28 cellular contexts compared by ENCODE assay signal in genomic region chr11:72233056-72233772, GRCh38. TPM values are rescaled to one million over a fixed set of nuclear protein-coding genes. Genes with fewer than 3 reads are reported as not detected.
A peak's percentile ranks its signal among the peaks of the same experiment; 100 is the strongest.
DNase-seq lines count a peak whose midpoint lies in the region; ATAC-seq and TF ChIP-seq lines count a peak whose summit lies in the region.
"Had no signal": no experiment of that assay in that cellular context is flagged by ENCODE, and none has a peak within 500 bp of the region (broad histone marks: within the 10 kb centered on the region; RNA-seq: fewer than 3 reads in every experiment).

No MANE protein-coding gene starts in this region.

- H3K4me3 ChIP-seq in lung (no peak overlapping the region), H7 (ENCODE audit: insufficient read depth, low read depth, low read length) (no peak overlapping the region)
- H3K4me3 ChIP-seq: A549, breast epithelium, left ventricle myocardium inferior, right lobe of liver, stomach had no signal

- H3K27me3 Mint-ChIP-seq in activated CD8-positive, alpha-beta memory T cell treated with anti-CD3 and anti-CD28 coated beads, Interleukin-2, amount 10 ng/mL, durations not matched to agents 7 days and 5 days = no peaks in the 10 kb centered on the region
- no peaks in the 10 kb centered on the region for H3K27me3 Mint-ChIP-seq in type B pancreatic cell
- H3K27me3 Mint-ChIP-seq: IgD-negative memory B cell had no signal

- DNase-seq in activated effector memory CD4-positive, alpha-beta T cell treated with anti-CD3 and anti-CD28 coated beads, Interleukin-2, amount 50 U/mL, for 16 hours = peak; percentile 54
- DNase-seq in activated effector memory CD4-positive, alpha-beta T cell treated with Interleukin-2 at 50 U/mL for 16 hours = no peak
- DNase-seq in activated CD8-positive, alpha-beta memory T cell treated with anti-CD3 and anti-CD28 coated beads, Interleukin-2, amount 10 ng/mL, durations not matched to agents 7 days and 5 days = peak; percentile 34
- DNase-seq in lung (ENCODE audit: low spot score) (peak; percentile 16), type B pancreatic cell (ENCODE audit: extremely low spot score, unreplicated experiment) (peak; percentile 39), GM10248 (ENCODE audit: extremely low spot score) (no peak), NCI-H526 (lab: John Stamatoyannopoulos, UW) (no peak), H7 (no peak)
- DNase-seq: activated CD4-positive, alpha-beta T cell treated with anti-CD3 and anti-CD28 coated beads, Interleukin-2, amount 50 U/mL, for 48 hours; activated naive CD4-positive, alpha-beta T cell; amygdala; effector memory CD4-positive, alpha-beta T cell; hypothalamus; left ventricle myocardium inferior; NCI-H1105; NCI-H1930; NCI-H748 treated with DMSO at 0.1 percent for 48 hours; nephron progenitor cell; stomach; trophoblast cell; WERI-Rb-1 had no signal

- POLR2A ChIA-PET in GM10248 (lab: Yijun Ruan, JAX) = interaction anchor here (1.0 kb wide), 1 partner anchor 9 kb away, joined by 3 read pairs; the partner anchor contains the start of gene INPPL1

- no peak for ATAC-seq in activated CD8-positive, alpha-beta memory T cell treated with anti-CD3 and anti-CD28 coated beads, Interleukin-2, amount 10 ng/mL, durations not matched to agents 7 days and 5 days
- ATAC-seq in lung (ENCODE audit: insufficient read depth, low FRiP score) = no peak
- ATAC-seq: A549, esophagus mucosa, right lobe of liver had no signal

- CTCF ChIA-PET in activated CD8-positive, alpha-beta memory T cell treated with anti-CD3 and anti-CD28 coated beads, Interleukin-2, amount 10 ng/mL, durations not matched to agents 7 days and 5 days (lab: Charles Lee) = no interaction called here
- CTCF ChIA-PET in GM10248 (lab: Yijun Ruan, JAX) = no interaction called here

- H3K9me3 Mint-ChIP-seq in activated CD8-positive, alpha-beta memory T cell treated with anti-CD3 and anti-CD28 coated beads, Interleukin-2, amount 10 ng/mL, durations not matched to agents 7 days and 5 days (ENCODE audit: low read depth) = no peaks in the 10 kb centered on the region
- no peaks in the 10 kb centered on the region for H3K9me3 Mint-ChIP-seq in type B pancreatic cell
- H3K9me3 Mint-ChIP-seq: IgD-negative memory B cell, nephron progenitor cell had no signal

- no peaks in the 10 kb centered on the region for H3K27me3 ChIP-seq in lung (ENCODE audit: control insufficient read depth, insufficient read depth)
- H3K27me3 ChIP-seq in H7 (ENCODE audit: control insufficient read depth, insufficient read depth, low read length) = no peaks in the 10 kb centered on the region
- H3K27me3 ChIP-seq: breast epithelium, right lobe of liver, stomach had no signal

- WGBS in lung, 2 donors = 94 to 95% methylated on average over 13 of the region's 13 CpGs

- no peak overlapping the region for H3K27ac ChIP-seq in lung (ENCODE audit: low read depth in 1 of 2, low read length in 1 of 2)
- H3K27ac ChIP-seq: A549, breast epithelium, left ventricle myocardium inferior, right lobe of liver, stomach, WERI-Rb-1 had no signal

- H3K36me3 ChIP-seq in lung (ENCODE audit: control insufficient read depth in 2 of 2, insufficient read depth in 2 of 2, low read length in 2 of 2) (peaks cover 0 to 87% of the 10 kb centered on the region in 2 donors), H7 (replicated peaks; ENCODE audit: control insufficient read depth, insufficient read depth, low read length) (peaks cover 50% of the 10 kb centered on the region)

- peaks cover 0 to 2% of the 10 kb centered on the region in 2 donors for H3K9me3 ChIP-seq in lung (ENCODE audit: control insufficient read depth in 2 of 2, insufficient read depth in 1 of 2, low read length in 1 of 2)
- H3K9me3 ChIP-seq: A549, breast epithelium, left ventricle myocardium inferior, right lobe of liver, stomach had no signal

- H3K4me1 ChIP-seq in lung (ENCODE audit: control insufficient read depth in 2 of 2, insufficient read depth in 2 of 2, low read length in 2 of 2) = peaks cover 0 to 6% of the 10 kb centered on the region in 2 donors
- H3K4me1 ChIP-seq: breast epithelium, right lobe of liver had no signal

- H3K27ac Mint-ChIP-seq in activated CD8-positive, alpha-beta memory T cell treated with anti-CD3 and anti-CD28 coated beads, Interleukin-2, amount 10 ng/mL, durations not matched to agents 7 days and 5 days = no peak overlapping the region
- H3K27ac Mint-ChIP-seq in type B pancreatic cell = no peak overlapping the region
- H3K27ac Mint-ChIP-seq: nephron progenitor cell had no signal

- no peak for TF ChIP-seq CTCF in lung (IDR thresholded peaks at IDR 0.05; ENCODE audit: control extremely low read depth, extremely low read depth)
- no peak for TF ChIP-seq CTCF in type B pancreatic cell (conservative IDR thresholded peaks at IDR 0.05)
- TF ChIP-seq CTCF in GM10248 (IDR thresholded peaks at IDR 0.05; ENCODE audit: control extremely low read depth, extremely low read depth, low read depth, missing control alignments) = no peak

- H3K36me3 Mint-ChIP-seq in activated CD8-positive, alpha-beta memory T cell treated with anti-CD3 and anti-CD28 coated beads, Interleukin-2, amount 10 ng/mL, durations not matched to agents 7 days and 5 days = peaks cover 24% of the 10 kb centered on the region
- peaks cover 32% of the 10 kb centered on the region for H3K36me3 Mint-ChIP-seq in type B pancreatic cell

- H3K4me3 Mint-ChIP-seq in activated CD8-positive, alpha-beta memory T cell treated with anti-CD3 and anti-CD28 coated beads, Interleukin-2, amount 10 ng/mL, durations not matched to agents 7 days and 5 days = no peak overlapping the region
- H3K4me3 Mint-ChIP-seq in type B pancreatic cell = no peak overlapping the region
- H3K4me3 Mint-ChIP-seq: IgD-negative memory B cell, nephron progenitor cell had no signal

- no peaks in the 10 kb centered on the region for H3K4me1 Mint-ChIP-seq in activated CD8-positive, alpha-beta memory T cell treated with anti-CD3 and anti-CD28 coated beads, Interleukin-2, amount 10 ng/mL, durations not matched to agents 7 days and 5 days
- H3K4me1 Mint-ChIP-seq in type B pancreatic cell (ENCODE audit: unreplicated experiment) = peaks cover 7% of the 10 kb centered on the region

RNA-seq across cellular contexts. Expression of gene INPPL1, which starts 8.6 kb away (rescaled TPM):
- total RNA-seq in activated CD8-positive, alpha-beta memory T cell treated with anti-CD3 and anti-CD28 coated beads, Interleukin-2, amount 10 ng/mL, durations not matched to agents 7 days and 5 days = 100 to 1,000 TPM; 152 to 157 TPM
- total RNA-seq in lung (100 to 1,000 TPM in 1 of 2 donors, 10 to 100 TPM in 1; 76.7 to 199 TPM), type B pancreatic cell (ENCODE audit: low replicate concordance) (179 and 231 TPM in 2 replicates)
- polyA plus RNA-seq in lung = 100 to 1,000 TPM in 1 of 2 donors, 10 to 100 TPM in 1; 66.3 to 107 TPM
- 98.6 and 109 TPM in 2 replicates for total RNA-seq in H7 (2014; rRNA removed; shearing (Covaris generic))

RNA-seq across cellular contexts. Expression of gene PHOX2A, which starts 10.8 kb away (rescaled TPM):
- not detected for total RNA-seq in activated CD8-positive, alpha-beta memory T cell treated with anti-CD3 and anti-CD28 coated beads, Interleukin-2, amount 10 ng/mL, durations not matched to agents 7 days and 5 days
- not detected for total RNA-seq in lung
- not detected for polyA plus RNA-seq in lung
- 2.8 and 3.0 TPM in 2 replicates for total RNA-seq in type B pancreatic cell (ENCODE audit: low replicate concordance)
- total RNA-seq in H7 (2014; rRNA removed; shearing (Covaris generic)) = 2.5 and 2.8 TPM in 2 replicates
- total RNA-seq: breast epithelium, esophagus mucosa, frontal cortex, left ventricle myocardium inferior, mononuclear cell, right lobe of liver, stomach had no signal
- polyA plus RNA-seq: A549, IgD-negative memory B cell had no signal

RNA-seq across cellular contexts. Expression of gene FOLR2, which starts 16.6 kb away (rescaled TPM):
- not detected for total RNA-seq in activated CD8-positive, alpha-beta memory T cell treated with anti-CD3 and anti-CD28 coated beads, Interleukin-2, amount 10 ng/mL, durations not matched to agents 7 days and 5 days
- total RNA-seq in lung = 10 to 100 TPM in 1 of 2 donors, 1 to 10 TPM in 1; 9.3 to 19.7 TPM
- polyA plus RNA-seq in lung = 10 to 100 TPM in 1 of 2 donors, 1 to 10 TPM in 1; 3.2 to 11.2 TPM
- total RNA-seq in type B pancreatic cell (ENCODE audit: low replicate concordance) = not detected in 2 replicates
- not detected in 2 replicates for total RNA-seq in H7 (2014; rRNA removed; shearing (Covaris generic))
- polyA plus RNA-seq: A549 had no signal

RNA-seq across cellular contexts. Expression of gene FOLR1, which starts 41.3 kb away (rescaled TPM):
- total RNA-seq in activated CD8-positive, alpha-beta memory T cell treated with anti-CD3 and anti-CD28 coated beads, Interleukin-2, amount 10 ng/mL, durations not matched to agents 7 days and 5 days = not detected
- 100 to 1,000 TPM; 120 to 182 TPM for total RNA-seq in lung
- 100 to 1,000 TPM in 1 of 2 donors, 10 to 100 TPM in 1; 76.0 to 212 TPM for polyA plus RNA-seq in lung
- total RNA-seq in type B pancreatic cell (ENCODE audit: low replicate concordance) = 2.7 and 6.7 TPM in 2 replicates
- 0.41 and 1.3 TPM in 2 replicates for total RNA-seq in H7 (2014; rRNA removed; shearing (Covaris generic))
- total RNA-seq: frontal cortex, mononuclear cell, right lobe of liver had no signal
- polyA plus RNA-seq: IgD-negative memory B cell had no signal

Comparison
In these comparisons a context has a peak if more than half of its experiments do, and no peak if none do; other contexts are left out.
1. DNase-seq: peak in activated effector memory CD4-positive, alpha-beta T cell treated with anti-CD3 and anti-CD28 coated beads, Interleukin-2, amount 50 U/mL, for 16 hours (single experiment), activated CD8-positive, alpha-beta memory T cell treated with anti-CD3 and anti-CD28 coated beads, Interleukin-2, amount 10 ng/mL, durations not matched to agents 7 days and 5 days (single experiment), lung (single experiment) and type B pancreatic cell (single experiment); none in activated effector memory CD4-positive, alpha-beta T cell treated with Interleukin-2 at 50 U/mL for 16 hours (single experiment), GM10248 (single experiment), NCI-H526 (0 of 2) and H7 (single experiment).
2. RNA of gene FOLR2, which starts 16.6 kb away (total RNA-seq): 9.3 to 19.7 TPM in lung; not detected in activated CD8-positive, alpha-beta memory T cell treated with anti-CD3 and anti-CD28 coated beads, Interleukin-2, amount 10 ng/mL, durations not matched to agents 7 days and 5 days, not detected in type B pancreatic cell and not detected in H7; every median in the first group is over 10 times any median in the second.